Comparison of ENCODE assay signal across 8 cellular contexts in genomic region chr20:63536997-63537524, GRCh38. TPM values are rescaled to one million over a fixed set of nuclear protein-coding genes. Genes with fewer than 3 reads are reported as not detected.
DNase-seq lines count a peak whose midpoint lies in the region; ATAC-seq and TF ChIP-seq lines count a peak whose summit lies in the region.

TSS of gene PTK6 (minus strand) at chr20:63537376. CDS start at chr20:63537314, 62 bp downstream.

- peak; percentile 46 for DNase-seq in stimulated activated CD4-positive, alpha-beta T cell treated with anti-CD3 and anti-CD28 coated beads, Interleukin-1b, Interleukin-23, amount 100 ng/mL, for 48 hours
- DNase-seq in stimulated activated CD4-positive, alpha-beta T cell treated with anti-CD3 and anti-CD28 coated beads, Interleukin-4, amount 100 ng/mL, for 4 hours, result no peak
- no peak for DNase-seq in Jurkat, Clone E6-1 (ENCODE audit: low read depth, low spot score)
- no peak for DNase-seq in astrocyte of the cerebellum (ENCODE audit: low read depth)
- DNase-seq in lower lobe of right lung, result peak; percentile 93
- DNase-seq in vagina (ENCODE audit: extremely low spot score in 2 of 2), result no peak
- no peak for DNase-seq in epidermal melanocyte (ENCODE audit: insufficient read length, low spot score)
- no peak for DNase-seq in activated CD4-positive, CD25-positive, alpha-beta regulatory T cell treated with anti-CD3 and anti-CD28 coated beads, Interleukin-2, amount 50 U/mL, for 72 hours

- no peak for TF ChIP-seq POLR2A in vagina (IDR thresholded peaks at IDR 0.05)

- intact Hi-C loops in lower lobe of right lung (cut with DNase I), result no loop called here
- intact Hi-C loops in vagina (cut with DNase I), result loop anchor here (2.0 kb wide), 1 partner anchor 438 kb away; no protein-coding TSS in a partner anchor

- peaks cover 45% of the 10 kb centered on the region for H3K4me1 ChIP-seq in lower lobe of right lung
- peaks cover 47% of the 10 kb centered on the region for H3K4me1 ChIP-seq in vagina

- H3K27me3 ChIP-seq in lower lobe of right lung (ENCODE audit: low read depth) (peaks cover 6% of the 10 kb centered on the region), vagina (no peaks in the 10 kb centered on the region)

- in situ Hi-C loops in astrocyte of the cerebellum (cut with HindIII; ENCODE audit: low sequenced_read_pairs), result loop anchor here (10.0 kb wide), 1 partner anchor 128 kb away; no protein-coding TSS in a partner anchor

- H3K27ac ChIP-seq in lower lobe of right lung (peak within 1 kb of the TSS; percentile 88), vagina (peak within 1 kb of the TSS; percentile 65)

- H3K36me3 ChIP-seq in lower lobe of right lung (no peaks in the 10 kb centered on the region), vagina (no peaks in the 10 kb centered on the region)

- peak; percentile 76 to 77 for ATAC-seq in lower lobe of right lung

- H3K9me3 ChIP-seq in lower lobe of right lung (no peaks in the 10 kb centered on the region), vagina (no peaks in the 10 kb centered on the region)

- H3K4me3 ChIP-seq in Jurkat, Clone E6-1 (ENCODE audit: low read length), result peak within 1 kb of the TSS; percentile 54
- peak within 1 kb of the TSS; percentile 12 for H3K4me3 ChIP-seq in astrocyte of the cerebellum (ENCODE audit: low read depth, low read length)
- peak within 1 kb of the TSS; percentile 60 for H3K4me3 ChIP-seq in lower lobe of right lung
- H3K4me3 ChIP-seq in vagina, result peak within 1 kb of the TSS; percentile 28 to 42

- TF ChIP-seq CTCF in astrocyte of the cerebellum (IDR thresholded peaks at IDR 0.05; ENCODE audit: low read depth, low read length, missing control alignments) (no peak), lower lobe of right lung (IDR thresholded peaks at IDR 0.05) (no peak), vagina (IDR thresholded peaks at IDR 0.05) (no peak)

RNA-seq across cellular contexts. Expression of gene PTK6, which starts in this region (rescaled TPM):
- not detected for polyA plus RNA-seq in Jurkat, Clone E6-1 (2012; ENCODE audit: insufficient read depth, insufficient read length)
- total RNA-seq in lower lobe of right lung (4.2 TPM), vagina (25.8 TPM)

Comparison
In these comparisons a context has a peak if more than half of its experiments do, and no peak if none do; other contexts are left out.
1. DNase-seq: peak in stimulated activated CD4-positive, alpha-beta T cell treated with anti-CD3 and anti-CD28 coated beads, Interleukin-1b, Interleukin-23, amount 100 ng/mL, for 48 hours (single experiment) and lower lobe of right lung (single experiment); none in stimulated activated CD4-positive, alpha-beta T cell treated with anti-CD3 and anti-CD28 coated beads, Interleukin-4, amount 100 ng/mL, for 4 hours (0 of 2), Jurkat, Clone E6-1 (single experiment), astrocyte of the cerebellum (single experiment), vagina (0 of 2), epidermal melanocyte (single experiment) and activated CD4-positive, CD25-positive, alpha-beta regulatory T cell treated with anti-CD3 and anti-CD28 coated beads, Interleukin-2, amount 50 U/mL, for 72 hours (single experiment).
2. Peak in every context shown above with its lines, with median percentiles within 50 percentile points of each other: H3K4me3 ChIP-seq.